In genomic region chr21:45433301-45433700, GRCh38 we compare ENCODE assay signal across 2 cellular contexts.
TF ChIP-seq lines count a peak whose summit lies in the region.

No MANE protein-coding gene starts in this region.

TF ChIP-seq in HepG2, 621 proteins besides CTCF, POLR2A, EP300 and RAD21:
- no peak for TF ChIP-seq ZNF281 (CRISPR knock-in tag; IDR thresholded peaks at IDR 0.05; ENCODE audit: borderline replicate concordance)
- peak; percentile 56 for TF ChIP-seq ZNF768 (CRISPR knock-in tag; IDR thresholded peaks at IDR 0.05)
- TF ChIP-seq RELA (CRISPR knock-in tag; IDR thresholded peaks at IDR 0.05) = no peak
- no peak for TF ChIP-seq ZNF136 (CRISPR knock-in tag; IDR thresholded peaks at IDR 0.05; ENCODE audit: low read depth)
- TF ChIP-seq ZNF615 (CRISPR knock-in tag; IDR thresholded peaks at IDR 0.05; ENCODE audit: borderline replicate concordance) = no peak
- 0 out of 2 replicates have a peak, but pooled peaks have one; percentile 6 for TF ChIP-seq ZBTB43 (CRISPR knock-in tag; conservative IDR thresholded peaks at IDR 0.05)
- no peak for TF ChIP-seq SALL1 (CRISPR knock-in tag; IDR thresholded peaks at IDR 0.05)
- no peak for TF ChIP-seq MED8 (CRISPR knock-in tag; IDR thresholded peaks at IDR 0.05; ENCODE audit: insufficient replicate concordance)

TF ChIP-seq in endothelial cell of umbilical vein, 7 proteins besides CTCF, POLR2A, EP300 and RAD21:
- no peak for TF ChIP-seq POLR2AphosphoS5 (IDR thresholded peaks at IDR 0.05; ENCODE audit: insufficient read depth, low read depth, low read length)
